In the genomic region with DNA sequence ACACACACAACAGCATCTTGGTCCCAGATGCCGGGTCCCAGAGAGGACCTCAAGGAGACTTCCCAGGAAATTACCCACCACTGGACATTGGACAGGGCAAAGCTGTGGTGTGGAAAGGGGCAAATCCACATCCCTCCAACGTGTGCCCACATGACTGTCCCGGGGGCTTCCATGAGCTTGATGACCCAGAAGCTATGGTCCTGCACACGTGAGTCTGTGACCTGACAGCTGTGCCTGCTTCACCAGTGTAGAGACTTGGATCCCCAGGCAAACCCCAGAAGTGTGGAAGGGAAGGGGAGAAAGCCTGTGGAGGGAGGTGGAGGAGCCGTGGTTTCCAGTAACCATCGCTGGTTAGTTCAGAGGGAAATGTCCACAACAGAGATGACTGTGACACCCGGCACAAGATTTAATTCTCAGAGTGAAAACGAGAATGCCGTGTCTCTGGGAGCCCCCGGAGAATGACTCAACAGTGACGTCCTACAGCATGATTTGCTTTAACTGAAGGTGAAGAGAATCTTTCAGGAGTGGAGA, we compare ENCODE assay signal across 1 cellular context.
TF ChIP-seq lines count a peak whose summit lies in the region.

No MANE protein-coding gene starts in this region.

TF ChIP-seq in GM23338, 12 proteins besides CTCF, POLR2A, EP300 and RAD21 (continued from another document):
- TF ChIP-seq, protein P1, sequence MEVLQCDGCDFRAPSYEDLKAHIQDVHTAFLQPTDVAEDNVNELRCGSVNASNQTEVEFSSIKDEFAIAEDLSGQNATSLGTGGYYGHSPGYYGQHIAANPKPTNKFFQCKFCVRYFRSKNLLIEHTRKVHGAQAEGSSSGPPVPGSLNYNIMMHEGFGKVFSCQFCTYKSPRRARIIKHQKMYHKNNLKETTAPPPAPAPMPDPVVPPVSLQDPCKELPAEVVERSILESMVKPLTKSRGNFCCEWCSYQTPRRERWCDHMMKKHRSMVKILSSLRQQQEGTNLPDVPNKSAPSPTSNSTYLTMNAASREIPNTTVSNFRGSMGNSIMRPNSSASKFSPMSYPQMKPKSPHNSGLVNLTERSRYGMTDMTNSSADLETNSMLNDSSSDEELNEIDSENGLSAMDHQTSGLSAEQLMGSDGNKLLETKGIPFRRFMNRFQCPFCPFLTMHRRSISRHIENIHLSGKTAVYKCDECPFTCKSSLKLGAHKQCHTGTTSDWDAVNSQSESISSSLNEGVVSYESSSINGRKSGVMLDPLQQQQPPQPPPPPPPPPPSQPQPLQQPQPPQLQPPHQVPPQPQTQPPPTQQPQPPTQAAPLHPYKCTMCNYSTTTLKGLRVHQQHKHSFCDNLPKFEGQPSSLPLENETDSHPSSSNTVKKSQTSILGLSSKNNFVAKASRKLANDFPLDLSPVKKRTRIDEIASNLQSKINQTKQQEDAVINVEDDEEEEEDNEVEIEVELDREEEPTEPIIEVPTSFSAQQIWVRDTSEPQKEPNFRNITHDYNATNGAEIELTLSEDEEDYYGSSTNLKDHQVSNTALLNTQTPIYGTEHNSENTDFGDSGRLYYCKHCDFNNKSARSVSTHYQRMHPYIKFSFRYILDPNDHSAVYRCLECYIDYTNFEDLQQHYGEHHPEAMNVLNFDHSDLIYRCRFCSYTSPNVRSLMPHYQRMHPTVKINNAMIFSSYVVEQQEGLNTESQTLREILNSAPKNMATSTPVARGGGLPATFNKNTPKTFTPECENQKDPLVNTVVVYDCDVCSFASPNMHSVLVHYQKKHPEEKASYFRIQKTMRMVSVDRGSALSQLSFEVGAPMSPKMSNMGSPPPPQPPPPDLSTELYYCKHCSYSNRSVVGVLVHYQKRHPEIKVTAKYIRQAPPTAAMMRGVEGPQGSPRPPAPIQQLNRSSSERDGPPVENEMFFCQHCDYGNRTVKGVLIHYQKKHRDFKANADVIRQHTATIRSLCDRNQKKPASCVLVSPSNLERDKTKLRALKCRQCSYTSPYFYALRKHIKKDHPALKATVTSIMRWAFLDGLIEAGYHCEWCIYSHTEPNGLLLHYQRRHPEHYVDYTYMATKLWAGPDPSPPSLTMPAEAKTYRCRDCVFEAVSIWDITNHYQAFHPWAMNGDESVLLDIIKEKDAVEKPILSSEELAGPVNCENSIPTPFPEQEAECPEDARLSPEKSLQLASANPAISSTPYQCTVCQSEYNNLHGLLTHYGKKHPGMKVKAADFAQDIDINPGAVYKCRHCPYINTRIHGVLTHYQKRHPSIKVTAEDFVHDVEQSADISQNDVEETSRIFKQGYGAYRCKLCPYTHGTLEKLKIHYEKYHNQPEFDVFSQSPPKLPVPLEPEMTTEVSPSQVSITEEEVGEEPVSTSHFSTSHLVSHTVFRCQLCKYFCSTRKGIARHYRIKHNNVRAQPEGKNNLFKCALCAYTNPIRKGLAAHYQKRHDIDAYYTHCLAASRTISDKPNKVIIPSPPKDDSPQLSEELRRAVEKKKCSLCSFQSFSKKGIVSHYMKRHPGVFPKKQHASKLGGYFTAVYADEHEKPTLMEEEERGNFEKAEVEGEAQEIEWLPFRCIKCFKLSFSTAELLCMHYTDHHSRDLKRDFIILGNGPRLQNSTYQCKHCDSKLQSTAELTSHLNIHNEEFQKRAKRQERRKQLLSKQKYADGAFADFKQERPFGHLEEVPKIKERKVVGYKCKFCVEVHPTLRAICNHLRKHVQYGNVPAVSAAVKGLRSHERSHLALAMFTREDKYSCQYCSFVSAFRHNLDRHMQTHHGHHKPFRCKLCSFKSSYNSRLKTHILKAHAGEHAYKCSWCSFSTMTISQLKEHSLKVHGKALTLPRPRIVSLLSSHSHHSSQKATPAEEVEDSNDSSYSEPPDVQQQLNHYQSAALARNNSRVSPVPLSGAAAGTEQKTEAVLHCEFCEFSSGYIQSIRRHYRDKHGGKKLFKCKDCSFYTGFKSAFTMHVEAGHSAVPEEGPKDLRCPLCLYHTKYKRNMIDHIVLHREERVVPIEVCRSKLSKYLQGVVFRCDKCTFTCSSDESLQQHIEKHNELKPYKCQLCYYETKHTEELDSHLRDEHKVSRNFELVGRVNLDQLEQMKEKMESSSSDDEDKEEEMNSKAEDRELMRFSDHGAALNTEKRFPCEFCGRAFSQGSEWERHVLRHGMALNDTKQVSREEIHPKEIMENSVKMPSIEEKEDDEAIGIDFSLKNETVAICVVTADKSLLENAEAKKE (CRISPR knock-in tag; IDR thresholded peaks at IDR 0.05), result no peak
- TF ChIP-seq, protein P2, sequence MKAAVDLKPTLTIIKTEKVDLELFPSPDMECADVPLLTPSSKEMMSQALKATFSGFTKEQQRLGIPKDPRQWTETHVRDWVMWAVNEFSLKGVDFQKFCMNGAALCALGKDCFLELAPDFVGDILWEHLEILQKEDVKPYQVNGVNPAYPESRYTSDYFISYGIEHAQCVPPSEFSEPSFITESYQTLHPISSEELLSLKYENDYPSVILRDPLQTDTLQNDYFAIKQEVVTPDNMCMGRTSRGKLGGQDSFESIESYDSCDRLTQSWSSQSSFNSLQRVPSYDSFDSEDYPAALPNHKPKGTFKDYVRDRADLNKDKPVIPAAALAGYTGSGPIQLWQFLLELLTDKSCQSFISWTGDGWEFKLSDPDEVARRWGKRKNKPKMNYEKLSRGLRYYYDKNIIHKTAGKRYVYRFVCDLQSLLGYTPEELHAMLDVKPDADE (IDR thresholded peaks at IDR 0.05), result no peak
- TF ChIP-seq STAT1 (IDR thresholded peaks at IDR 0.05; ENCODE audit: unreplicated experiment), result no peak
